12 cellular contexts compared by ENCODE assay signal in genomic region chr12:22473212-22473611, GRCh38.
A peak's percentile ranks its signal among the peaks of the same experiment; 100 is the strongest.
DNase-seq lines count a peak whose midpoint lies in the region; ATAC-seq, FAIRE-seq and TF ChIP-seq lines count a peak whose summit lies in the region.
"Had no signal": no experiment of that assay in that cellular context is flagged by ENCODE, and none has a peak within 500 bp of the region (broad histone marks: within the 10 kb centered on the region; RNA-seq: fewer than 3 reads in every experiment).

No MANE protein-coding gene starts in this region.

- no peaks in the 10 kb centered on the region for H3K9me3 ChIP-seq in endodermal cell (ENCODE audit: control insufficient read depth, low read length)
- no peaks in the 10 kb centered on the region for H3K9me3 ChIP-seq in kidney (ENCODE audit: control insufficient read depth in 1 of 2, low read length in 2 of 2)
- H3K9me3 ChIP-seq in effector memory CD4-positive, alpha-beta T cell (ENCODE audit: control insufficient read depth, low read length), result no peaks in the 10 kb centered on the region
- H3K9me3 ChIP-seq: mucosa of descending colon had no signal

- H3K36me3 ChIP-seq in endodermal cell (ENCODE audit: control insufficient read depth, insufficient read depth, low read length) (peaks cover 38% of the 10 kb centered on the region), kidney (ENCODE audit: control insufficient read depth in 1 of 2, insufficient read depth in 2 of 2, low read length in 2 of 2) (peaks cover 9 to 25% of the 10 kb centered on the region in 2 donors)
- H3K36me3 ChIP-seq in effector memory CD4-positive, alpha-beta T cell (ENCODE audit: control insufficient read depth, insufficient read depth, low read length), result peaks cover 16% of the 10 kb centered on the region

- no peak for FAIRE-seq in kidney (lab: Jason Lieb, UNC)

- H3K36me3 Mint-ChIP-seq in endodermal cell (ENCODE audit: low read depth), result peaks cover 13% of the 10 kb centered on the region

- WGBS in endodermal cell (ENCODE audit: insufficient coverage in 1 of 2, insufficient read length in 1 of 2), 2 experiments, result 90 to 93% methylated on average over 5 of the region's 5 CpGs

- no peak overlapping the region for H3K27ac ChIP-seq in endodermal cell (ENCODE audit: low read depth, low read length)
- H3K27ac ChIP-seq in kidney (ENCODE audit: low read depth in 2 of 2, low read length in 2 of 2), result no peak overlapping the region
- H3K27ac ChIP-seq in effector memory CD4-positive, alpha-beta T cell (ENCODE audit: insufficient read depth, low read length, poor library complexity, severe bottlenecking), result no peak overlapping the region

- no peaks in the 10 kb centered on the region for H3K27me3 ChIP-seq in endodermal cell (ENCODE audit: control insufficient read depth, insufficient read depth, low read length, poor library complexity, severe bottlenecking)
- no peaks in the 10 kb centered on the region for H3K27me3 ChIP-seq in effector memory CD4-positive, alpha-beta T cell (replicated peaks; ENCODE audit: control insufficient read depth, insufficient read depth, low read length, poor library complexity, severe bottlenecking)

- ATAC-seq in GM18907 (IDR thresholded peaks at IDR 0.05; ENCODE audit: unreplicated experiment) (peak; percentile 70), GM21717 (IDR thresholded peaks at IDR 0.05; ENCODE audit: unreplicated experiment) (peak; percentile 79), HG03378 (IDR thresholded peaks at IDR 0.05; ENCODE audit: unreplicated experiment) (peak; percentile 47)
- ATAC-seq: mucosa of descending colon had no signal

- DNase-seq in endodermal cell (no peak), kidney (no peak), RPMI8226 (no peak)
- DNase-seq in effector memory CD4-positive, alpha-beta T cell, result no peak
- DNase-seq: HCEC 1CT, mucosa of descending colon, NCI-H1417, NCI-H526 treated with DMSO at 0.1 percent for 48 hours had no signal

- no peak overlapping the region for H3K4me3 ChIP-seq in endodermal cell (ENCODE audit: low read length)
- H3K4me3 ChIP-seq in kidney (ENCODE audit: low read length in 2 of 2), result no peak overlapping the region
- H3K4me3 ChIP-seq in effector memory CD4-positive, alpha-beta T cell (ENCODE audit: insufficient read depth, low read depth, low read length, poor library complexity, severe bottlenecking), result no peak overlapping the region
- H3K4me3 ChIP-seq: mucosa of descending colon had no signal

- H3K4me1 Mint-ChIP-seq in endodermal cell, result no peaks in the 10 kb centered on the region
- H3K4me1 Mint-ChIP-seq: WTC11 had no signal

- H3K27ac Mint-ChIP-seq in endodermal cell, result peak overlapping the region; percentile 2
- H3K27ac Mint-ChIP-seq: WTC11 had no signal

- H3K9me3 Mint-ChIP-seq in endodermal cell, result no peaks in the 10 kb centered on the region
- H3K9me3 Mint-ChIP-seq: WTC11 had no signal

- TF ChIP-seq CTCF in endodermal cell (conservative IDR thresholded peaks at IDR 0.05), result no peak
- TF ChIP-seq CTCF in kidney (IDR thresholded peaks at IDR 0.05; ENCODE audit: borderline replicate concordance, extremely low read depth, insufficient read depth), result no peak

- no peak overlapping the region for H3K4me3 Mint-ChIP-seq in endodermal cell
- H3K4me3 Mint-ChIP-seq: WTC11 had no signal

- H3K27me3 Mint-ChIP-seq in endodermal cell (ENCODE audit: insufficient read depth), result no peaks in the 10 kb centered on the region

- no peak overlapping the region for H3K9ac ChIP-seq in endodermal cell (ENCODE audit: extremely low read depth, low read length, poor library complexity, severe bottlenecking)
- no peak overlapping the region for H3K9ac ChIP-seq in kidney (ENCODE audit: low read length in 2 of 2)

- H3K4me1 ChIP-seq in endodermal cell (ENCODE audit: control insufficient read depth, insufficient read depth, low read length) (no peaks in the 10 kb centered on the region), kidney (ENCODE audit: control insufficient read depth in 1 of 2, insufficient read depth in 1 of 2, low read depth in 1 of 2, low read length in 2 of 2) (no peaks in the 10 kb centered on the region)
- no peaks in the 10 kb centered on the region for H3K4me1 ChIP-seq in effector memory CD4-positive, alpha-beta T cell (ENCODE audit: control insufficient read depth, insufficient read depth, low read length, poor library complexity, severe bottlenecking)

- intact Hi-C loops in kidney (cut with DNase I), result no loop called here
